In genomic region chr13:46296465-46296822, GRCh38 we compare ENCODE assay signal across 9 cellular contexts.
DNase-seq lines count a peak whose midpoint lies in the region; ATAC-seq and FAIRE-seq lines count a peak whose summit lies in the region.
"Had no signal": no experiment of that assay in that cellular context is flagged by ENCODE, and none has a peak within 500 bp of the region (broad histone marks: within the 10 kb centered on the region; RNA-seq: fewer than 3 reads in every experiment).

No MANE protein-coding gene starts in this region.

- H3K4me1 ChIP-seq in ACC112 (ENCODE audit: control insufficient read depth, insufficient read depth, low read length, unreplicated experiment): peaks cover 32% of the 10 kb centered on the region

- peak overlapping the region; percentile 96 for H3K27ac ChIP-seq in ACC112 (ENCODE audit: low read depth, low read length)

- H3K4me1 Mint-ChIP-seq in T-helper 17 cell: peaks cover 42% of the 10 kb centered on the region

- H2AFZ ChIP-seq in ACC112 (ENCODE audit: low read length, unreplicated experiment): no peak overlapping the region

- FAIRE-seq in RCC 7860 (lab: Jason Lieb, UNC): no peak
- FAIRE-seq: D721Med had no signal

- H3K79me2 ChIP-seq in ACC112 (ENCODE audit: control insufficient read depth, insufficient read depth, low read length, unreplicated experiment): no peaks in the 10 kb centered on the region

- no peaks in the 10 kb centered on the region for H3K9me3 ChIP-seq in T-helper 17 cell (ENCODE audit: control insufficient read depth, low read length, poor library complexity, severe bottlenecking)

- H3K4me3 Mint-ChIP-seq in T-helper 17 cell: peak overlapping the region; percentile 86

- DNase-seq in T-helper 17 cell (no peak), left lobe of liver (ENCODE audit: low spot score) (no peak), NCI-H2196 treated with DMSO at 0.1 percent for 48 hours (lab: John Stamatoyannopoulos, UW; ENCODE audit: unreplicated experiment) (no peak), NCI-H2171 (lab: John Stamatoyannopoulos, UW) (no peak), RCC 7860 (ENCODE audit: low spot score) (no peak), NCI-H524 (lab: John Stamatoyannopoulos, UW) (no peak)

- no peaks in the 10 kb centered on the region for H3K36me3 ChIP-seq in ACC112 (ENCODE audit: insufficient read depth, low read length)

- ATAC-seq in GM21529 (IDR thresholded peaks at IDR 0.05; ENCODE audit: unreplicated experiment): peak; percentile 16
- ATAC-seq in T-helper 17 cell: no peak
- peak; percentile 19 for ATAC-seq in left lobe of liver

- H3K27ac Mint-ChIP-seq in T-helper 17 cell: peak overlapping the region; percentile 93

- H3K27me3 Mint-ChIP-seq in T-helper 17 cell: no peaks in the 10 kb centered on the region

- H3K27me3 ChIP-seq in ACC112 (ENCODE audit: insufficient read depth, low read length): no peaks in the 10 kb centered on the region

- H3K36me3 Mint-ChIP-seq in T-helper 17 cell (ENCODE audit: low read depth): no peaks in the 10 kb centered on the region

- H3K4me3 ChIP-seq in ACC112 (ENCODE audit: low read depth, low read length): peak overlapping the region; percentile 39; the same call in 1 of the 2 replicates
